20 cellular contexts compared by ENCODE assay signal in genomic region chr15:43189296-43189695, GRCh38. TPM values are rescaled to one million over a fixed set of nuclear protein-coding genes. Genes with fewer than 3 reads are reported as not detected.
"Had no signal": no experiment of that assay in that cellular context is flagged by ENCODE, and none has a peak within 500 bp of the region (broad histone marks: within the 10 kb centered on the region; RNA-seq: fewer than 3 reads in every experiment).

No MANE protein-coding gene starts in this region.

- ATAC-seq: activated CD4-positive, CD25-positive, alpha-beta regulatory T cell treated with anti-CD3 and anti-CD28 coated beads, Interleukin-2, amount 50 U/mL, for 24 hours; stimulated activated naive B cell treated with anti-CD40 and anti-IgM and Interleukin-4, amounts not matched to agents 10 μg/mL and 1 μg/mL and 100 μg/mL, for 72 hours; T-cell; upper lobe of right lung had no signal

- H3K9me3 Mint-ChIP-seq: activated T-helper 2 cell treated with anti-CD3 and anti-CD28 coated beads, Interferon-gamma antibody, Interleukin-2, Interleukin-4, amounts not matched to agents 10 μg/mL and 5 μg/mL and 100 μg/mL, durations not matched to agents 14 hours and 24 hours and 36 hours; mesothelial cell of epicardium; nephron; stimulated activated naive B cell treated with anti-CD40 and anti-IgM and Interleukin-4, amounts not matched to agents 10 μg/mL and 1 μg/mL and 100 μg/mL, for 72 hours; T-cell had no signal

- H3K4me1 ChIP-seq: parathyroid adenoma had no signal

- H3K27me3 Mint-ChIP-seq: stimulated activated naive B cell treated with anti-CD40 and anti-IgM and Interleukin-4, amounts not matched to agents 10 μg/mL and 1 μg/mL and 100 μg/mL, for 72 hours; T-cell had no signal

- H3K4me3 Mint-ChIP-seq: mesothelial cell of epicardium; nephron; stimulated activated naive B cell treated with anti-CD40 and anti-IgM and Interleukin-4, amounts not matched to agents 10 μg/mL and 1 μg/mL and 100 μg/mL, for 72 hours; T-cell had no signal

- H3K36me3 ChIP-seq: breast epithelium had no signal

- H3K27me3 ChIP-seq: breast epithelium, esophagus muscularis mucosa, spleen, upper lobe of right lung had no signal

- H3K4me3 ChIP-seq: breast epithelium, esophagus muscularis mucosa, lung, spleen, thoracic aorta, upper lobe of right lung had no signal

- H3K27ac ChIP-seq: parathyroid adenoma, spleen, thoracic aorta, upper lobe of right lung had no signal

- H3K9me3 ChIP-seq: breast epithelium, esophagus muscularis mucosa, SK-N-SH, spleen, thoracic aorta, upper lobe of right lung had no signal

- DNase-seq: activated CD4-positive, alpha-beta T cell treated with anti-CD3 and anti-CD28 coated beads, Interleukin-2, amount 50 U/mL, for 1 hour; activated naive CD4-positive, alpha-beta T cell treated with Interleukin-2 at 50 U/mL for 16 hours; cerebellar nuclear complex; cortex of kidney; effector CD4-positive, alpha-beta T cell; SK-N-SH; spleen; stimulated activated naive B cell treated with anti-CD40 and anti-IgM and Interleukin-4, amounts not matched to agents 10 μg/mL and 1 μg/mL and 100 μg/mL, for 72 hours; T-cell; upper lobe of right lung had no signal

- H3K27ac Mint-ChIP-seq: activated T-helper 2 cell treated with anti-CD3 and anti-CD28 coated beads, Interferon-gamma antibody, Interleukin-2, Interleukin-4, amounts not matched to agents 10 μg/mL and 5 μg/mL and 100 μg/mL, durations not matched to agents 14 hours and 24 hours and 36 hours; mesothelial cell of epicardium; nephron; stimulated activated naive B cell treated with anti-CD40 and anti-IgM and Interleukin-4, amounts not matched to agents 10 μg/mL and 1 μg/mL and 100 μg/mL, for 72 hours had no signal

RNA-seq across cellular contexts. Expression of gene EPB42, which starts 31.5 kb away (rescaled TPM):
- total RNA-seq: activated T-helper 2 cell treated with anti-CD3 and anti-CD28 coated beads, Interferon-gamma antibody, Interleukin-2, Interleukin-4, amounts not matched to agents 10 μg/mL and 5 μg/mL and 100 μg/mL, durations not matched to agents 14 hours and 24 hours and 36 hours; astrocyte; T-cell; thoracic aorta; upper lobe of right lung had no signal
